ENCODE assay signal across 20 cellular contexts in genomic region chr12:94185801-94186200, GRCh38.
"Had no signal": no experiment of that assay in that cellular context is flagged by ENCODE, and none has a peak within 500 bp of the region (broad histone marks: within the 10 kb centered on the region; RNA-seq: fewer than 3 reads in every experiment).

No MANE protein-coding gene starts in this region.

- H3K4me1 ChIP-seq: gastrocnemius medialis, lower lobe of right lung, parathyroid adenoma, right atrium auricular region, sigmoid colon had no signal

- H3K9me3 ChIP-seq: gastrocnemius medialis, lower lobe of right lung, right atrium auricular region, sigmoid colon, transverse colon, vagina had no signal

- ATAC-seq: esophagus mucosa; gastrocnemius medialis; left ventricle myocardium superior; lower lobe of right lung; naive thymus-derived CD8-positive, alpha-beta T cell; stimulated activated effector memory CD8-positive, alpha-beta T cell treated with anti-CD3 and anti-CD28 coated beads, Interleukin-12 subunit alpha, Interleukin-12 subunit beta, amount 100 ng/mL, for 72 hours; stimulated activated naive CD8-positive, alpha-beta T cell treated with anti-CD3 and anti-CD28 coated beads, Interleukin-15, Interleukin-2, amounts not matched to agents 100 U/mL and 50 U/mL, for 24 hours had no signal

- H3K27ac Mint-ChIP-seq: endodermal cell; progenitor cell of endocrine pancreas; stimulated activated effector memory CD8-positive, alpha-beta T cell treated with anti-CD3 and anti-CD28 coated beads, Interleukin-12 subunit alpha, Interleukin-12 subunit beta, amount 100 ng/mL, for 72 hours had no signal

- H3K4me3 Mint-ChIP-seq: endodermal cell; naive thymus-derived CD8-positive, alpha-beta T cell; stimulated activated effector memory CD8-positive, alpha-beta T cell treated with anti-CD3 and anti-CD28 coated beads, Interleukin-12 subunit alpha, Interleukin-12 subunit beta, amount 100 ng/mL, for 72 hours had no signal

- H3K4me3 ChIP-seq: gastrocnemius medialis, lower lobe of right lung, right atrium auricular region, transverse colon had no signal

- H3K36me3 ChIP-seq: gastrocnemius medialis, right atrium auricular region, sigmoid colon, transverse colon, vagina had no signal

- DNase-seq: effector CD8-positive, alpha-beta T cell; foreskin fibroblast; gastrocnemius medialis; left ventricle myocardium superior; lower lobe of right lung; naive thymus-derived CD8-positive, alpha-beta T cell; sigmoid colon; stimulated activated CD4-positive, alpha-beta T cell treated with anti-CD3 and anti-CD28 coated beads, Interleukin-2, amount 100 ng/mL, for 24 hours; stimulated activated CD4-positive, alpha-beta T cell treated with anti-CD3 and anti-CD28 coated beads, Interleukin-4, amount 100 ng/mL, for 24 hours; stimulated activated naive CD8-positive, alpha-beta T cell treated with anti-CD3 and anti-CD28 coated beads, Interleukin-15, Interleukin-2, amounts not matched to agents 100 U/mL and 50 U/mL, for 24 hours; transverse colon had no signal

- H3K27me3 ChIP-seq: right atrium auricular region, sigmoid colon, transverse colon, vagina had no signal

- H3K27ac ChIP-seq: epithelial cell of prostate, gastrocnemius medialis, lower lobe of right lung, parathyroid adenoma, right atrium auricular region, sigmoid colon, vagina had no signal

- H3K9ac ChIP-seq: parathyroid adenoma had no signal

- H3K9me3 Mint-ChIP-seq: endodermal cell, neural crest cell had no signal

- H3K27me3 Mint-ChIP-seq: naive thymus-derived CD8-positive, alpha-beta T cell; progenitor cell of endocrine pancreas had no signal
